ENCODE assay signal across 10 cellular contexts in genomic region chr6:135163440-135163738, GRCh38.
A peak's percentile ranks its signal among the peaks of the same experiment; 100 is the strongest.
DNase-seq lines count a peak whose midpoint lies in the region; ATAC-seq and TF ChIP-seq lines count a peak whose summit lies in the region.
"Had no signal": no experiment of that assay in that cellular context is flagged by ENCODE, and none has a peak within 500 bp of the region (broad histone marks: within the 10 kb centered on the region; RNA-seq: fewer than 3 reads in every experiment).

No MANE protein-coding gene starts in this region.

- peak overlapping the region; percentile 85 for H2AFZ ChIP-seq in KMS-11 (ENCODE audit: low read depth)

- CTCF ChIA-PET in GM10248 (lab: Yijun Ruan, JAX) = interaction anchor here (0.9 to 13.4 kb wide), 17 partner anchors 9 to 110 kb away, joined by 3 to 135 read pairs (median 6); partner anchors contain the start of genes HBS1L and MYB

- H3K9ac ChIP-seq in KMS-11 = no peak overlapping the region

- peak overlapping the region; percentile 76 for H3K4me2 ChIP-seq in KMS-11

- H3K9me3 Mint-ChIP-seq in activated naive CD8-positive, alpha-beta T cell (ENCODE audit: low read depth) = no peaks in the 10 kb centered on the region

- POLR2A ChIA-PET in GM10248 (lab: Yijun Ruan, JAX) = interaction anchor here (0.6 kb wide), 1 partner anchor 75 kb away, joined by 12 read pairs; no protein-coding TSS in a partner anchor

- peaks cover 56% of the 10 kb centered on the region for H3K4me1 Mint-ChIP-seq in activated naive CD8-positive, alpha-beta T cell (ENCODE audit: low read depth)

- H3K27me3 ChIP-seq in KMS-11 (ENCODE audit: insufficient read depth, low read depth) = no peaks in the 10 kb centered on the region
- H3K27me3 ChIP-seq: BE2C had no signal

- H3K36me3 ChIP-seq in KMS-11 (ENCODE audit: insufficient read depth) = no peaks in the 10 kb centered on the region
- H3K36me3 ChIP-seq: BE2C had no signal

- H3K27me3 Mint-ChIP-seq in activated naive CD8-positive, alpha-beta T cell = no peaks in the 10 kb centered on the region

- peak overlapping the region; percentile 93 for H3K27ac Mint-ChIP-seq in activated naive CD8-positive, alpha-beta T cell

- H3K36me3 Mint-ChIP-seq in activated naive CD8-positive, alpha-beta T cell = no peaks in the 10 kb centered on the region

- peak; percentile 58 for DNase-seq in GM10248 (ENCODE audit: extremely low spot score)
- DNase-seq in anterior cingulate cortex (lab: John Stamatoyannopoulos, UW) = no peak
- no peak for DNase-seq in DMS153 (lab: John Stamatoyannopoulos, UW)
- no peak for DNase-seq in epidermal melanocyte (ENCODE audit: insufficient read length, low spot score)
- DNase-seq in DMS114 treated with DMSO at 0.1 percent for 48 hours (lab: John Stamatoyannopoulos, UW; ENCODE audit: unreplicated experiment) = no peak

- H3K4me3 Mint-ChIP-seq in activated naive CD8-positive, alpha-beta T cell = peak overlapping the region; percentile 21

- peak overlapping the region; percentile 34; the same call in 1 of the 2 replicates for H3K27ac ChIP-seq in KMS-11

- no peaks in the 10 kb centered on the region for H3K79me2 ChIP-seq in KMS-11 (ENCODE audit: insufficient read depth, low read depth)

- H4K20me1 ChIP-seq in KMS-11 (ENCODE audit: insufficient read depth) = no peaks in the 10 kb centered on the region

- peaks cover 26% of the 10 kb centered on the region for H3K4me1 ChIP-seq in KMS-11 (ENCODE audit: low read depth, poor library complexity, severe bottlenecking)
- H3K4me1 ChIP-seq: BE2C had no signal

- no peak overlapping the region for H3K4me3 ChIP-seq in KMS-11 (IDR thresholded peaks at IDR 0.05; ENCODE audit: insufficient read depth, low read depth, low read length)
- H3K4me3 ChIP-seq: lung had no signal

- ATAC-seq in GM21619 (IDR thresholded peaks at IDR 0.05; ENCODE audit: unreplicated experiment) = peak; percentile 64

- TF ChIP-seq CTCF in GM10248 (IDR thresholded peaks at IDR 0.05; ENCODE audit: control extremely low read depth, extremely low read depth, low read depth, missing control alignments) = peak; percentile 1
- no peak for TF ChIP-seq CTCF in KMS-11 (conservative IDR thresholded peaks at IDR 0.05; ENCODE audit: low read depth, low read length)
